In genomic region chr5:137752873-137753226, GRCh38 we compare ENCODE assay signal across 8 cellular contexts. TPM values are rescaled to one million over a fixed set of nuclear protein-coding genes. Genes with fewer than 3 reads are reported as not detected.
A peak's percentile ranks its signal among the peaks of the same experiment; 100 is the strongest.
DNase-seq lines count a peak whose midpoint lies in the region; ATAC-seq and TF ChIP-seq lines count a peak whose summit lies in the region.

No MANE protein-coding gene starts in this region.

- peak overlapping the region; percentile 91; the same call in 1 of the 2 replicates for H3K27ac ChIP-seq in HCT116 (ENCODE audit: low read depth, low read length)
- H3K27ac ChIP-seq in naive thymus-derived CD4-positive, alpha-beta T cell (ENCODE audit: low read depth, low read length), result peak overlapping the region; percentile 98

- H3K36me3 ChIP-seq in HCT116 (ENCODE audit: control insufficient read depth in 1 of 2, insufficient read depth in 2 of 2, low read length in 2 of 2) (0 out of 4 replicates have a peak, but pooled peaks cover 0 to 3% of the 10 kb centered on the region in 2 experiments), endocrine pancreas (ENCODE audit: control insufficient read depth, insufficient read depth, low read length) (no peaks in the 10 kb centered on the region)
- H3K36me3 ChIP-seq in naive thymus-derived CD4-positive, alpha-beta T cell (ENCODE audit: control insufficient read depth in 2 of 3, insufficient read depth in 3 of 3, low read length in 3 of 3), result peaks cover 0 to 15% (median 0%) of the 10 kb centered on the region in 3 experiments

- no peaks in the 10 kb centered on the region for H3K9me3 Mint-ChIP-seq in T-cell
- H3K9me3 Mint-ChIP-seq in naive thymus-derived CD4-positive, alpha-beta T cell, result peaks cover 0 to 2% (median 0%) of the 10 kb centered on the region in 11 donors

- H3K4me1 ChIP-seq in HCT116 (ENCODE audit: control insufficient read depth in 1 of 2, insufficient read depth in 2 of 2, low read length in 2 of 2) (peaks cover 0 to 20% of the 10 kb centered on the region in 2 experiments; a peak in 2 of 4 replicates), endocrine pancreas (ENCODE audit: control insufficient read depth, insufficient read depth, low read length) (peaks cover 18% of the 10 kb centered on the region)
- H3K4me1 ChIP-seq in naive thymus-derived CD4-positive, alpha-beta T cell (ENCODE audit: control insufficient read depth in 2 of 2, insufficient read depth in 2 of 2, low read length in 2 of 2), result peaks cover 17 to 20% of the 10 kb centered on the region in 2 donors

- H3K27me3 ChIP-seq in HCT116 (ENCODE audit: insufficient read depth, low read length) (no peaks in the 10 kb centered on the region), endocrine pancreas (ENCODE audit: control insufficient read depth, insufficient read depth, low read length) (no peaks in the 10 kb centered on the region)
- no peaks in the 10 kb centered on the region for H3K27me3 ChIP-seq in naive thymus-derived CD4-positive, alpha-beta T cell (ENCODE audit: control insufficient read depth in 2 of 2, insufficient read depth in 2 of 2, low read length in 2 of 2)

- peak overlapping the region; percentile 89 for H3K4me2 ChIP-seq in HCT116 (ENCODE audit: low read length)

- H3K36me3 Mint-ChIP-seq in T-cell, result peaks cover 13% of the 10 kb centered on the region
- peaks cover 0 to 16% (median 4%) of the 10 kb centered on the region in 5 donors for H3K36me3 Mint-ChIP-seq in naive thymus-derived CD4-positive, alpha-beta T cell

- H3K9me3 ChIP-seq in HCT116 (ENCODE audit: control insufficient read depth in 1 of 2, insufficient read depth in 1 of 2, low read depth in 1 of 2, low read length in 2 of 2) (no peaks in the 10 kb centered on the region), endocrine pancreas (ENCODE audit: control insufficient read depth, low read length) (no peaks in the 10 kb centered on the region)
- no peaks in the 10 kb centered on the region for H3K9me3 ChIP-seq in naive thymus-derived CD4-positive, alpha-beta T cell (ENCODE audit: control insufficient read depth in 2 of 3, low read length in 3 of 3)

- ATAC-seq in HCT116 (no peak), T-cell (replicated peaks in 1 of 4) (no peak), GM18873 (IDR thresholded peaks at IDR 0.05; ENCODE audit: low FRiP score, unreplicated experiment) (no peak)
- no peak for ATAC-seq in naive thymus-derived CD4-positive, alpha-beta T cell

- CTCF ChIA-PET in HCT116 (lab: Charles Lee) (interaction anchor here (1.1 to 1.2 kb wide), 2 partner anchors 10 to 11 kb away, joined by 3 to 5 read pairs; no protein-coding TSS in a partner anchor), T-cell (lab: Charles Lee) (interaction anchor here (0.8 to 1.7 kb wide), 7 partner anchors 10 to 92 kb away, joined by 3 to 5 read pairs (median 3); no protein-coding TSS in a partner anchor)
- CTCF ChIA-PET in naive thymus-derived CD4-positive, alpha-beta T cell (lab: Charles Lee), result interaction anchor here (1.4 to 3.8 kb wide), 3 partner anchors 11 to 92 kb away, joined by 3 to 28 read pairs (median 21); partner anchors contain the start of gene KLHL3

- no peaks in the 10 kb centered on the region for H3K9me2 ChIP-seq in HCT116 (ENCODE audit: insufficient read depth)

- peaks cover 24 to 40% (median 36%) of the 10 kb centered on the region in 3 donors for H3K4me1 Mint-ChIP-seq in T-cell
- peaks cover 21 to 49% (median 33%) of the 10 kb centered on the region in 7 donors for H3K4me1 Mint-ChIP-seq in naive thymus-derived CD4-positive, alpha-beta T cell

- no peak for TF ChIP-seq POLR2A in HCT116 (IDR thresholded peaks at IDR 0.05; ENCODE audit: borderline replicate concordance, extremely low read depth, insufficient read depth, insufficient read length)

- no peak for TF ChIP-seq RAD21 in HCT116 (IDR thresholded peaks at IDR 0.05; ENCODE audit: low read depth)

- no TSS peak for BruUV-seq in HCT116 (replicated peaks; lab: Mats Ljungman, UMichigan)

- H4K20me1 ChIP-seq in HCT116 (ENCODE audit: insufficient read depth), result peaks cover 35% of the 10 kb centered on the region

- H2AFZ ChIP-seq in HCT116 (ENCODE audit: low read depth, low read length, poor library complexity, severe bottlenecking), result no peak overlapping the region

- RAD21 ChIA-PET in HCT116 (lab: Charles Lee; ENCODE audit: low non-redundant PET in 1 of 2, low total read pairs in 2 of 2, uncharacterized antibody in 2 of 2, unreplicated experiment in 2 of 2), result no interaction called here

- H3K4me3 ChIP-seq in AG10803 (ENCODE audit: low read length), result peak overlapping the region; percentile 97
- H3K4me3 ChIP-seq in HCT116 (replicated peaks in 1 of 2; ENCODE audit: low read depth in 1 of 2, low read length in 2 of 2), result peak overlapping the region; percentile 87 to 97
- peak overlapping the region; percentile 90 for H3K4me3 ChIP-seq in endocrine pancreas (ENCODE audit: control insufficient read depth, insufficient read depth, low read length)
- H3K4me3 ChIP-seq in naive thymus-derived CD4-positive, alpha-beta T cell (ENCODE audit: low read length), result peak overlapping the region; percentile 98

- peak overlapping the region; percentile 97 for H3K9ac ChIP-seq in HCT116 (ENCODE audit: low read length)
- peak overlapping the region; percentile 86 for H3K9ac ChIP-seq in endocrine pancreas (ENCODE audit: control insufficient read depth, insufficient read depth, low read length)

- DNase-seq in AG10803 (ENCODE audit: low read depth) (peak; percentile 34), HCT116 (ENCODE audit: low read depth, low spot score) (no peak), T-cell (peak in 6 of 34 experiments; percentile 1 to 31 (median 10)), NCI-H1694 (lab: John Stamatoyannopoulos, UW) (no peak), NCI-H446 (lab: John Stamatoyannopoulos, UW) (no peak)
- DNase-seq in naive thymus-derived CD4-positive, alpha-beta T cell, result peak in 1 of 9 donors; percentile 43

- peak overlapping the region; percentile 100 for H3K27ac Mint-ChIP-seq in T-cell
- H3K27ac Mint-ChIP-seq in naive thymus-derived CD4-positive, alpha-beta T cell, result peak overlapping the region; percentile 99 to 100 (median 100)

- intact Hi-C loops in HCT116 (cut with micrococcal nuclease), result loop anchor here (1.0 kb wide), 1 partner anchor 380 kb away; no protein-coding TSS in a partner anchor
- intact Hi-C loops in naive thymus-derived CD4-positive, alpha-beta T cell (cut with micrococcal nuclease), result loop anchor here (1.0 to 10.0 kb wide), 8 partner anchors 10 to 1542 kb away; partner anchors contain the start of genes CDC23 (in 1 of the 2), ETF1 (in 1 of the 2), KDM3B (in 1 of the 2) and MATR3 (in 1 of the 2)

- TF ChIP-seq CTCF in AG10803 (conservative IDR thresholded peaks at IDR 0.05; ENCODE audit: low read length), result no peak
- no peak for TF ChIP-seq CTCF in HCT116 (IDR thresholded peaks at IDR 0.05 in 2 of 3, conservative IDR thresholded peaks at IDR 0.05 in 1 of 3; ENCODE audit: borderline replicate concordance in 1 of 3, insufficient read depth in 1 of 3, low read depth in 2 of 3, low read length in 2 of 3)

- H3K4me3 Mint-ChIP-seq in T-cell, result peak overlapping the region; percentile 88 to 97 (median 95)
- peak overlapping the region; percentile 85 to 100 (median 98) for H3K4me3 Mint-ChIP-seq in naive thymus-derived CD4-positive, alpha-beta T cell

- H3K27me3 Mint-ChIP-seq in T-cell, result no peaks in the 10 kb centered on the region
- H3K27me3 Mint-ChIP-seq in naive thymus-derived CD4-positive, alpha-beta T cell, result no peaks in the 10 kb centered on the region

- POLR2A ChIA-PET in HCT116 (lab: Charles Lee) (interaction anchor here (1.1 kb wide), 1 partner anchor 123 kb away, joined by 3 read pairs; no protein-coding TSS in a partner anchor), T-cell (lab: Charles Lee) (interaction anchor here (0.5 to 0.9 kb wide), 3 partner anchors 17 to 395 kb away, joined by 3 to 6 read pairs (median 5); partner anchors contain the start of gene KLHL3 (in 1 of the 2))
- POLR2A ChIA-PET in naive thymus-derived CD4-positive, alpha-beta T cell (lab: Charles Lee), result interaction anchor here (0.7 to 5.7 kb wide), 14 partner anchors 9 to 822 kb away, joined by 3 to 121 read pairs (median 4); partner anchors contain the start of genes ETF1, HSPA9 and KLHL3

- H3K79me2 ChIP-seq in HCT116 (ENCODE audit: insufficient read depth, low read length), result peaks cover 42% of the 10 kb centered on the region

TF ChIP-seq in HCT116, 20 proteins besides CTCF, POLR2A, EP300 and RAD21 (continues in another document):
- TF ChIP-seq CEBPB (IDR thresholded peaks at IDR 0.05; ENCODE audit: low read depth), result no peak
- TF ChIP-seq ZBTB33 (IDR thresholded peaks at IDR 0.05; ENCODE audit: extremely low read depth, insufficient replicate concordance, low read length), result no peak
- TF ChIP-seq TCF7L2 (IDR thresholded peaks at IDR 0.05; ENCODE audit: borderline replicate concordance, extremely low read depth, insufficient read depth, insufficient read length), result no peak
- no peak for TF ChIP-seq FOSL1 (IDR thresholded peaks at IDR 0.05; ENCODE audit: low read depth)
- TF ChIP-seq JUND (IDR thresholded peaks at IDR 0.05), result no peak
- TF ChIP-seq MAX (IDR thresholded peaks at IDR 0.05), result no peak

RNA-seq across cellular contexts. Expression of gene HNRNPA0, which starts 1.3 kb away (rescaled TPM):
- total RNA-seq in HCT116 (2021; ENCODE audit: unreplicated experiment) (38.9 TPM), T-cell (10 to 100 TPM; 30.3 to 41.4 (median 32.7) TPM)
- polyA plus RNA-seq in HCT116 (2012), result 25.2 TPM in 2 replicates
- 10 to 100 TPM; 30.0 to 40.2 (median 30.7) TPM for total RNA-seq in naive thymus-derived CD4-positive, alpha-beta T cell
- polyA plus RNA-seq in naive thymus-derived CD4-positive, alpha-beta T cell, result 10 to 100 TPM; 17.8 to 20.7 TPM

RNA-seq across cellular contexts. Expression of gene KLHL3, which starts 17.0 kb away (rescaled TPM):
- total RNA-seq in HCT116 (2021; ENCODE audit: unreplicated experiment) (not detected), T-cell (10 to 100 TPM; 15.1 to 28.0 (median 26.5) TPM)
- not detected in 2 replicates for polyA plus RNA-seq in HCT116 (2012)
- 10 to 100 TPM; 10.4 to 47.3 (median 26.6) TPM for total RNA-seq in naive thymus-derived CD4-positive, alpha-beta T cell
- 1 to 10 TPM; 4.6 to 6.3 TPM for polyA plus RNA-seq in naive thymus-derived CD4-positive, alpha-beta T cell

Comparison
In these comparisons a context has a peak if more than half of its experiments do, and no peak if none do; other contexts are left out.
1. RNA of gene KLHL3, which starts 17.0 kb away (total RNA-seq): 10.4 to 47.3 TPM in naive thymus-derived CD4-positive, alpha-beta T cell and 15.1 to 28.0 TPM in T-cell; not detected in HCT116 (single experiment); every median in the first group is over 10 times any median in the second.
2. Peak in every context shown above with its lines, with median percentiles within 50 percentile points of each other: H3K4me3 ChIP-seq.